23 cellular contexts compared by ENCODE assay signal in genomic region chr6:30760537-30760936, GRCh38. TPM values are rescaled to one million over a fixed set of nuclear protein-coding genes. Genes with fewer than 3 reads are reported as not detected.
A peak's percentile ranks its signal among the peaks of the same experiment; 100 is the strongest.
DNase-seq lines count a peak whose midpoint lies in the region; ATAC-seq lines count a peak whose summit lies in the region.
"Had no signal": no experiment of that assay in that cellular context is flagged by ENCODE, and none has a peak within 500 bp of the region (broad histone marks: within the 10 kb centered on the region; RNA-seq: fewer than 3 reads in every experiment).

No MANE protein-coding gene starts in this region.

- peak overlapping the region; percentile 73 for H2BK120ac ChIP-seq in trophoblast cell (ENCODE audit: insufficient read depth, low read length, poor library complexity)

- H3K27ac ChIP-seq in esophagus (ENCODE audit: low read depth in 2 of 2, low read length in 1 of 2) (peak overlapping the region; percentile 79 to 80), trophoblast cell (ENCODE audit: low read depth, low read length) (peak overlapping the region; percentile 58)
- H3K27ac ChIP-seq: KMS-11, PC-9, psoas muscle, SK-N-MC had no signal

- peak overlapping the region; percentile 90 for H2BK5ac ChIP-seq in trophoblast cell (ENCODE audit: low read depth, low read length, poor library complexity)

- H3K9ac ChIP-seq in trophoblast cell (ENCODE audit: low read length), result no peak overlapping the region
- H3K9ac ChIP-seq: KMS-11 had no signal

- peak overlapping the region; percentile 92 for H4K91ac ChIP-seq in trophoblast cell (ENCODE audit: low read depth, low read length)

- no peak overlapping the region for H3K18ac ChIP-seq in trophoblast cell (ENCODE audit: low read length)

- H2BK12ac ChIP-seq in trophoblast cell (ENCODE audit: low read length), result peak overlapping the region; percentile 82

- no peaks in the 10 kb centered on the region for H3K36me3 ChIP-seq in esophagus (ENCODE audit: control insufficient read depth in 2 of 2, insufficient read depth in 2 of 2, low read length in 1 of 2)
- no peaks in the 10 kb centered on the region for H3K36me3 ChIP-seq in trophoblast cell (ENCODE audit: control insufficient read depth in 1 of 2, insufficient read depth in 2 of 2, low read length in 2 of 2)
- H3K36me3 ChIP-seq: breast epithelium, tibial nerve had no signal

- no peaks in the 10 kb centered on the region for H3K27me3 ChIP-seq in esophagus (ENCODE audit: control insufficient read depth in 1 of 2, insufficient read depth in 2 of 2, low read length in 2 of 2)
- no peaks in the 10 kb centered on the region for H3K27me3 ChIP-seq in trophoblast cell (ENCODE audit: insufficient read depth, low read length)
- H3K27me3 ChIP-seq: breast epithelium, tibial nerve had no signal

- no peaks in the 10 kb centered on the region for H3K9me3 ChIP-seq in esophagus (ENCODE audit: control insufficient read depth in 2 of 2, insufficient read depth in 1 of 2, low read depth in 1 of 2, low read length in 1 of 2)
- H3K9me3 ChIP-seq in trophoblast cell (ENCODE audit: insufficient read depth, low read depth, low read length), result peaks cover 3% of the 10 kb centered on the region
- H3K9me3 ChIP-seq: breast epithelium, psoas muscle, tibial nerve had no signal

- H3K4me3 ChIP-seq in esophagus (ENCODE audit: low read depth in 1 of 2, low read length in 2 of 2) (no peak overlapping the region), trophoblast cell (ENCODE audit: low read depth, low read length) (no peak overlapping the region)
- H3K4me3 ChIP-seq: breast epithelium, PC-9, psoas muscle, SK-N-MC, tibial nerve had no signal

- no peak overlapping the region for H2AFZ ChIP-seq in trophoblast cell (ENCODE audit: insufficient read depth, low read length, poor library complexity)
- H2AFZ ChIP-seq: PC-9 had no signal

- H4K8ac ChIP-seq in trophoblast cell (ENCODE audit: low read depth, low read length), result peak overlapping the region; percentile 40

- H3K4ac ChIP-seq in trophoblast cell (ENCODE audit: low read depth, low read length), result no peak overlapping the region

- WGBS in esophagus, 2 donors, result 57 to 61% methylated on average over 7 of the region's 7 CpGs
- WGBS in trophoblast cell (ENCODE audit: extremely low coverage, insufficient coverage, insufficient read length), result no CpG with 5 or more reads among the region's 7 CpGs

- no peak overlapping the region for H4K12ac ChIP-seq in trophoblast cell (ENCODE audit: low read depth, low read length)

- ATAC-seq in HG02938 (IDR thresholded peaks at IDR 0.05; ENCODE audit: unreplicated experiment) (no peak), GM19397 (IDR thresholded peaks at IDR 0.05; ENCODE audit: unreplicated experiment) (no peak)
- ATAC-seq: natural killer cell treated with Interleukin-12 subunit alpha and Interleukin-12 subunit beta and Interleukin-15 and Interleukin-18, amount 100 ng/mL, for 72 hours; psoas muscle; stimulated activated naive B cell treated with anti-CD40 and anti-IgM and Interleukin-4, amounts not matched to agents 10 μg/mL and 1 μg/mL and 100 μg/mL, for 72 hours had no signal

- no peak overlapping the region for H3K4me2 ChIP-seq in trophoblast cell (ENCODE audit: low read length)
- H3K4me2 ChIP-seq: KMS-11, PC-9 had no signal

- peak overlapping the region; percentile 55 for H3K14ac ChIP-seq in trophoblast cell (ENCODE audit: low read length)

- peaks cover 52% of the 10 kb centered on the region for H3K79me1 ChIP-seq in trophoblast cell (ENCODE audit: low read length)

- no peak overlapping the region for H2AK5ac ChIP-seq in trophoblast cell (ENCODE audit: low read length)

- DNase-seq in CD1c-positive myeloid dendritic cell (ENCODE audit: extremely low spot score), result peak; percentile 36
- peak; percentile 68 for DNase-seq in NOMO-1 treated with DMSO at 0.1 percent for 48 hours (lab: John Stamatoyannopoulos, UW; ENCODE audit: unreplicated experiment)
- DNase-seq in trophoblast cell, result peak in 1 of 2 donors; percentile 31
- no peak for DNase-seq in glomerular visceral epithelial cell (ENCODE audit: extremely low spot score)
- DNase-seq in NCI-H128 (lab: John Stamatoyannopoulos, UW; ENCODE audit: unreplicated experiment), result no peak
- DNase-seq: CD8-positive, alpha-beta memory T cell; dermis blood vessel endothelial cell; glutamatergic neuron; immature natural killer cell; NCI-H1417 treated with DMSO at 0.1 percent for 48 hours; NCI-H2171; PC-9; psoas muscle; stimulated activated CD4-positive, alpha-beta T cell treated with anti-CD3 and anti-CD28 coated beads, Interleukin-15, amount 100 ng/mL, for 24 hours; stimulated activated naive B cell treated with anti-CD40 and anti-IgM and Interleukin-4, amounts not matched to agents 10 μg/mL and 1 μg/mL and 100 μg/mL, for 72 hours had no signal

- H3K23ac ChIP-seq in trophoblast cell (ENCODE audit: low read length), result no peak overlapping the region

- H3K79me2 ChIP-seq in trophoblast cell (ENCODE audit: control insufficient read depth, insufficient read depth, low read length, poor library complexity), result peaks cover 13% of the 10 kb centered on the region

- peaks cover 3 to 12% of the 10 kb centered on the region in 2 donors for H3K4me1 ChIP-seq in esophagus (ENCODE audit: control insufficient read depth in 2 of 2, insufficient read depth in 2 of 2, low read length in 1 of 2)
- H3K4me1 ChIP-seq in trophoblast cell (ENCODE audit: control insufficient read depth in 1 of 2, insufficient read depth in 2 of 2, low read length in 2 of 2), result peaks cover 20 to 30% of the 10 kb centered on the region in 2 experiments

RNA-seq across cellular contexts. Expression of gene IER3, which starts 16.2 kb away (rescaled TPM):
- polyA plus RNA-seq in esophagus, result 100 to 1,000 TPM; 178 to 187 TPM
- 366 and 374 TPM in 2 replicates for polyA plus RNA-seq in trophoblast cell (2013)

RNA-seq across cellular contexts. Expression of gene FLOT1, which starts 18.1 kb away (rescaled TPM):
- 10 to 100 TPM; 80.9 to 87.0 TPM for polyA plus RNA-seq in esophagus
- polyA plus RNA-seq in trophoblast cell (2013), result 66.9 and 72.1 TPM in 2 replicates

RNA-seq across cellular contexts. Expression of gene TUBB, which starts 40.4 kb away (rescaled TPM):
- polyA plus RNA-seq in esophagus, result 100 to 1,000 TPM; 142 to 313 TPM
- 1,464 and 1,542 TPM in 2 replicates for polyA plus RNA-seq in trophoblast cell (2013)

RNA-seq across cellular contexts. Expression of gene MDC1, which starts 43.5 kb away (rescaled TPM):
- 1 to 10 TPM; 5.9 to 8.1 TPM for polyA plus RNA-seq in esophagus
- polyA plus RNA-seq in trophoblast cell (2013), result 29.1 and 32.3 TPM in 2 replicates

Comparison
In these comparisons a context has a peak if more than half of its experiments do, and no peak if none do; other contexts are left out.
1. DNase-seq: peak in CD1c-positive myeloid dendritic cell (single experiment) and NOMO-1 treated with DMSO at 0.1 percent for 48 hours (single experiment); none in glomerular visceral epithelial cell (single experiment) and NCI-H128 (single experiment).